1 cellular context compared by ENCODE assay signal in genomic region chr12:57522019-57522886, GRCh38.
TF ChIP-seq lines count a peak whose summit lies in the region.

A gene with protein sequence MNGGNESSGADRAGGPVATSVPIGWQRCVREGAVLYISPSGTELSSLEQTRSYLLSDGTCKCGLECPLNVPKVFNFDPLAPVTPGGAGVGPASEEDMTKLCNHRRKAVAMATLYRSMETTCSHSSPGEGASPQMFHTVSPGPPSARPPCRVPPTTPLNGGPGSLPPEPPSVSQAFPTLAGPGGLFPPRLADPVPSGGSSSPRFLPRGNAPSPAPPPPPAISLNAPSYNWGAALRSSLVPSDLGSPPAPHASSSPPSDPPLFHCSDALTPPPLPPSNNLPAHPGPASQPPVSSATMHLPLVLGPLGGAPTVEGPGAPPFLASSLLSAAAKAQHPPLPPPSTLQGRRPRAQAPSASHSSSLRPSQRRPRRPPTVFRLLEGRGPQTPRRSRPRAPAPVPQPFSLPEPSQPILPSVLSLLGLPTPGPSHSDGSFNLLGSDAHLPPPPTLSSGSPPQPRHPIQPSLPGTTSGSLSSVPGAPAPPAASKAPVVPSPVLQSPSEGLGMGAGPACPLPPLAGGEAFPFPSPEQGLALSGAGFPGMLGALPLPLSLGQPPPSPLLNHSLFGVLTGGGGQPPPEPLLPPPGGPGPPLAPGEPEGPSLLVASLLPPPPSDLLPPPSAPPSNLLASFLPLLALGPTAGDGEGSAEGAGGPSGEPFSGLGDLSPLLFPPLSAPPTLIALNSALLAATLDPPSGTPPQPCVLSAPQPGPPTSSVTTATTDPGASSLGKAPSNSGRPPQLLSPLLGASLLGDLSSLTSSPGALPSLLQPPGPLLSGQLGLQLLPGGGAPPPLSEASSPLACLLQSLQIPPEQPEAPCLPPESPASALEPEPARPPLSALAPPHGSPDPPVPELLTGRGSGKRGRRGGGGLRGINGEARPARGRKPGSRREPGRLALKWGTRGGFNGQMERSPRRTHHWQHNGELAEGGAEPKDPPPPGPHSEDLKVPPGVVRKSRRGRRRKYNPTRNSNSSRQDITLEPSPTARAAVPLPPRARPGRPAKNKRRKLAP (plus strand): TSS chr12:57522824. CDS start chr12:57524304, 1,480 bp downstream.

TF ChIP-seq in A549, 52 proteins besides CTCF, POLR2A, EP300 and RAD21 (continued from another document):
- TF ChIP-seq REST (IDR thresholded peaks at IDR 0.05) (no peak), MAZ (IDR thresholded peaks at IDR 0.05; ENCODE audit: borderline replicate concordance, low read depth, low read length) (no peak), MAX (IDR thresholded peaks at IDR 0.05) (peak; percentile 73), CHD2 (IDR thresholded peaks at IDR 0.05; ENCODE audit: low read length, partially characterized antibody) (peak; percentile 51), MAFK (IDR thresholded peaks at IDR 0.05; ENCODE audit: partially characterized antibody) (no peak), RCOR1 (IDR thresholded peaks at IDR 0.05; ENCODE audit: low read depth, low read length) (no peak), SMC3 (IDR thresholded peaks at IDR 0.05) (no peak), CHD4 (IDR thresholded peaks at IDR 0.05; ENCODE audit: borderline replicate concordance) (no peak), PHF8 (IDR thresholded peaks at IDR 0.05; ENCODE audit: borderline replicate concordance, low read depth) (no peak), CBX8 (IDR thresholded peaks at IDR 0.05) (no peak), NFE2L2 (conservative IDR thresholded peaks at IDR 0.05; ENCODE audit: low read length) (no peak), RFX5 (IDR thresholded peaks at IDR 0.05) (no peak), JUNB (IDR thresholded peaks at IDR 0.05) (no peak), ZSCAN20 (CRISPR knock-in tag; IDR thresholded peaks at IDR 0.05) (no peak), EHF (CRISPR knock-in tag; IDR thresholded peaks at IDR 0.05) (0 out of 2 replicates have a peak, but pooled peaks have one; percentile 35), BHLHE40 (IDR thresholded peaks at IDR 0.05; ENCODE audit: low read depth, low read length) (peak; percentile 60; the same call in 1 of the 2 replicates), ZFP36 (IDR thresholded peaks at IDR 0.05; ENCODE audit: borderline replicate concordance, partially characterized antibody) (no peak), CBX2 (IDR thresholded peaks at IDR 0.05; ENCODE audit: borderline replicate concordance, low read depth) (no peak), ZNF302 (CRISPR knock-in tag; IDR thresholded peaks at IDR 0.05) (no peak), FOSL2 (IDR thresholded peaks at IDR 0.05) (no peak), FOSL2 (CRISPR knock-in tag; IDR thresholded peaks at IDR 0.05) (no peak), NPAS2 (CRISPR knock-in tag; IDR thresholded peaks at IDR 0.05; ENCODE audit: borderline replicate concordance) (no peak; the same call in 1 of the 2 replicates), SREBF2 (IDR thresholded peaks at IDR 0.05) (no peak), HEYL (CRISPR knock-in tag; IDR thresholded peaks at IDR 0.05) (no peak)
- TF ChIP-seq, protein P1, sequence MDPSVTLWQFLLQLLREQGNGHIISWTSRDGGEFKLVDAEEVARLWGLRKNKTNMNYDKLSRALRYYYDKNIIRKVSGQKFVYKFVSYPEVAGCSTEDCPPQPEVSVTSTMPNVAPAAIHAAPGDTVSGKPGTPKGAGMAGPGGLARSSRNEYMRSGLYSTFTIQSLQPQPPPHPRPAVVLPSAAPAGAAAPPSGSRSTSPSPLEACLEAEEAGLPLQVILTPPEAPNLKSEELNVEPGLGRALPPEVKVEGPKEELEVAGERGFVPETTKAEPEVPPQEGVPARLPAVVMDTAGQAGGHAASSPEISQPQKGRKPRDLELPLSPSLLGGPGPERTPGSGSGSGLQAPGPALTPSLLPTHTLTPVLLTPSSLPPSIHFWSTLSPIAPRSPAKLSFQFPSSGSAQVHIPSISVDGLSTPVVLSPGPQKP (IDR thresholded peaks at IDR 0.05; ENCODE audit: low read depth, low read length), result no peak
- TF ChIP-seq, protein P2, sequence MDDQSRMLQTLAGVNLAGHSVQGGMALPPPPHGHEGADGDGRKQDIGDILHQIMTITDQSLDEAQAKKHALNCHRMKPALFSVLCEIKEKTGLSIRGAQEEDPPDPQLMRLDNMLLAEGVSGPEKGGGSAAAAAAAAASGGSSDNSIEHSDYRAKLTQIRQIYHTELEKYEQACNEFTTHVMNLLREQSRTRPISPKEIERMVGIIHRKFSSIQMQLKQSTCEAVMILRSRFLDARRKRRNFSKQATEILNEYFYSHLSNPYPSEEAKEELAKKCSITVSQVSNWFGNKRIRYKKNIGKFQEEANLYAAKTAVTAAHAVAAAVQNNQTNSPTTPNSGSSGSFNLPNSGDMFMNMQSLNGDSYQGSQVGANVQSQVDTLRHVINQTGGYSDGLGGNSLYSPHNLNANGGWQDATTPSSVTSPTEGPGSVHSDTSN (IDR thresholded peaks at IDR 0.05), result no peak; the same call in 1 of the 2 replicates
- TF ChIP-seq, protein P3, sequence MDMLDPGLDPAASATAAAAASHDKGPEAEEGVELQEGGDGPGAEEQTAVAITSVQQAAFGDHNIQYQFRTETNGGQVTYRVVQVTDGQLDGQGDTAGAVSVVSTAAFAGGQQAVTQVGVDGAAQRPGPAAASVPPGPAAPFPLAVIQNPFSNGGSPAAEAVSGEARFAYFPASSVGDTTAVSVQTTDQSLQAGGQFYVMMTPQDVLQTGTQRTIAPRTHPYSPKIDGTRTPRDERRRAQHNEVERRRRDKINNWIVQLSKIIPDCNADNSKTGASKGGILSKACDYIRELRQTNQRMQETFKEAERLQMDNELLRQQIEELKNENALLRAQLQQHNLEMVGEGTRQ (IDR thresholded peaks at IDR 0.05), result peak; percentile 85
- TF ChIP-seq, protein P4, sequence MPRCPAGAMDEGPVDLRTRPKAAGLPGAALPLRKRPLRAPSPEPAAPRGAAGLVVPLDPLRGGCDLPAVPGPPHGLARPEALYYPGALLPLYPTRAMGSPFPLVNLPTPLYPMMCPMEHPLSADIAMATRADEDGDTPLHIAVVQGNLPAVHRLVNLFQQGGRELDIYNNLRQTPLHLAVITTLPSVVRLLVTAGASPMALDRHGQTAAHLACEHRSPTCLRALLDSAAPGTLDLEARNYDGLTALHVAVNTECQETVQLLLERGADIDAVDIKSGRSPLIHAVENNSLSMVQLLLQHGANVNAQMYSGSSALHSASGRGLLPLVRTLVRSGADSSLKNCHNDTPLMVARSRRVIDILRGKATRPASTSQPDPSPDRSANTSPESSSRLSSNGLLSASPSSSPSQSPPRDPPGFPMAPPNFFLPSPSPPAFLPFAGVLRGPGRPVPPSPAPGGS (IDR thresholded peaks at IDR 0.05), result peak; percentile 67; the same call in 1 of the 3 replicates
- TF ChIP-seq, protein P5, sequence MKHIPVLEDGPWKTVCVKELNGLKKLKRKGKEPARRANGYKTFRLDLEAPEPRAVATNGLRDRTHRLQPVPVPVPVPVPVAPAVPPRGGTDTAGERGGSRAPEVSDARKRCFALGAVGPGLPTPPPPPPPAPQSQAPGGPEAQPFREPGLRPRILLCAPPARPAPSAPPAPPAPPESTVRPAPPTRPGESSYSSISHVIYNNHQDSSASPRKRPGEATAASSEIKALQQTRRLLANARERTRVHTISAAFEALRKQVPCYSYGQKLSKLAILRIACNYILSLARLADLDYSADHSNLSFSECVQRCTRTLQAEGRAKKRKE (CRISPR knock-in tag; IDR thresholded peaks at IDR 0.05; ENCODE audit: low read depth), result no peak
